1 cellular context compared by ENCODE assay signal in genomic region chr14:102314242-102315011, GRCh38.
A peak's percentile ranks its signal among the peaks of the same experiment; 100 is the strongest.
TF ChIP-seq lines count a peak whose summit lies in the region.

No MANE protein-coding gene starts in this region.

TF ChIP-seq in SK-N-SH, 30 proteins besides CTCF, POLR2A, EP300 and RAD21 (continued from another document):
- TF ChIP-seq USF1 (IDR thresholded peaks at IDR 0.05; ENCODE audit: borderline replicate concordance, low read depth) = peak; percentile 75; the same call in 1 of the 2 replicates
TF ChIP-seq in SK-N-SH: peak in this region for 5.
